25 cellular contexts compared by ENCODE assay signal in the genomic region with DNA sequence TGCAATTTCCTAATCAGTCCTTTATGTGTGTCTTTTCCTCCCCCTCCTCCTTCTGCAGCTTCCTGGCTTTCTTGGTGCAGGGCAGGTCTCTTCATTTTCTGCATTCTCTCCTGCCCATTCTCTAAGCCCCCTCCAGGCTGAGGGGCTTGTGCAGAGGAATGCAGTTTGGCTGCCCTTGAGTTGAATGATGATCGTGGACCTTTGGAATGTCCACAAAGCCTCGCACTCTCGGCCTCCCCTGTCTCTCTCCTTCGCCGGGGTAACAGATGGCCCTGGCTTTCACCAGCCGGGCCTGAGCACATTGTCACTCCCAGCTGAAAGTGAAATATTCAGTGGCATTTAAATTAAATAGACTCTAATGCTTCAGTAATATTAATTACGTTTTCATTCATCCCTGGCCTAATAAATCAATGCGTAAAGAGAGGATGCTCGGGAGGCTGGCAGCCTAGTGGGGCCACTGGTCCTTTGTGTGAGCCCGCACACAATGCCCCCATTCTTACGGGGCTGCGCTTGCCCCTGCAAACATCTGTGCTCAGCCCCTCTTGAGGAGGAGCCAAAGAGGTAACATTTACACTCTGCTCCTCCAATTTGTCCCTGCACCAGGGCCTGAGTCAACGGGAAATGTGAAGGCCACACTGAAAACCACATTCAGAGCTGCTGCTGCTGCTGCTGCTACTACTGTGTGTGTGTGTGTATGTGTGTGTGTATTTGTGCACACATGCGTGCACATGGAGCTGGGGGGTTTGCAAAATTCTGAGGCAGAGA.
DNase-seq lines count a peak whose midpoint lies in the region; ATAC-seq, FAIRE-seq and TF ChIP-seq lines count a peak whose summit lies in the region.
"Had no signal": no experiment of that assay in that cellular context is flagged by ENCODE, and none has a peak within 500 bp of the region (broad histone marks: within the 10 kb centered on the region; RNA-seq: fewer than 3 reads in every experiment).

No MANE protein-coding gene starts in this region.

- H3K27ac ChIP-seq in HepG2 (ENCODE audit: extremely low read length, insufficient read depth, low read length) (no peak overlapping the region), right lobe of liver (no peak overlapping the region), endodermal cell (ENCODE audit: low read depth, low read length) (peak overlapping the region; percentile 81), aorta (ENCODE audit: low read depth in 1 of 2, low read length in 2 of 2) (no peak overlapping the region)
- H3K27ac ChIP-seq: A549, body of pancreas, gastroesophageal sphincter, left lung, neutrophil, stomach, transverse colon had no signal

- H3K4me2 ChIP-seq in HepG2 (ENCODE audit: low read depth, low read length) = no peak overlapping the region
- H3K4me2 ChIP-seq: A549 had no signal

- H3K36me3 ChIP-seq in HepG2 (replicated peaks in 1 of 2; ENCODE audit: control insufficient read depth in 1 of 2, insufficient read depth in 2 of 2, low read length in 2 of 2) (no peaks in the 10 kb centered on the region), right lobe of liver (no peaks in the 10 kb centered on the region), endodermal cell (ENCODE audit: control insufficient read depth, insufficient read depth, low read length) (no peaks in the 10 kb centered on the region), aorta (ENCODE audit: control insufficient read depth in 1 of 2, insufficient read depth in 2 of 2, low read length in 1 of 2) (no peaks in the 10 kb centered on the region)
- H3K36me3 ChIP-seq: gastroesophageal sphincter, left lung, neutrophil, stomach, transverse colon had no signal

- in situ Hi-C loops in HepG2 (cut with HindIII; ENCODE audit: extremely low pct_ligation_motif_present, low pct_unique_long_range_greater_than_20kb) = loop anchor here (10.0 kb wide), 2 partner anchors 231 to 631 kb away; no protein-coding TSS in a partner anchor

- H3K4me1 Mint-ChIP-seq in endodermal cell (peaks cover 45% of the 10 kb centered on the region), nephron progenitor cell (peaks cover 21% of the 10 kb centered on the region)
- H3K4me1 Mint-ChIP-seq: activated naive CD8-positive, alpha-beta T cell treated with anti-CD3 and anti-CD28 coated beads, Interleukin-2, amount 10 ng/mL, durations not matched to agents 7 days and 5 days; activated T-helper 17 cell treated with anti-CD3 and anti-CD28 coated beads, Interleukin-2, amount 50 U/mL, for 72 hours; B cell; T-helper 17 cell had no signal

- CTCF ChIA-PET in HepG2 (lab: Yijun Ruan, JAX; ENCODE audit: low intra/inter-chr PET ratio, low total read pairs) = no interaction called here

- 0 out of 5 replicates have a peak, but pooled peaks cover 1 to 27% of the 10 kb centered on the region in 2 experiments for H3K27me3 ChIP-seq in HepG2 (ENCODE audit: control insufficient read depth in 1 of 2, insufficient read depth in 2 of 2, low read length in 2 of 2)
- no peaks in the 10 kb centered on the region for H3K27me3 ChIP-seq in right lobe of liver
- no peaks in the 10 kb centered on the region for H3K27me3 ChIP-seq in endodermal cell (ENCODE audit: control insufficient read depth, insufficient read depth, low read length, poor library complexity, severe bottlenecking)
- no peaks in the 10 kb centered on the region for H3K27me3 ChIP-seq in aorta (ENCODE audit: control insufficient read depth in 1 of 2, insufficient read depth in 2 of 2, low read length in 1 of 2)
- H3K27me3 ChIP-seq: body of pancreas had no signal

- BruUV-seq in HepG2 (replicated peaks; lab: Mats Ljungman, UMichigan) = no TSS peak

- H4K20me1 ChIP-seq in HepG2 (ENCODE audit: insufficient read depth, low read length) = no peaks in the 10 kb centered on the region

- POLR2A ChIA-PET in HepG2 (lab: Yijun Ruan, JAX) = no interaction called here

- TF ChIP-seq RAD21 in HepG2 (CRISPR knock-in tag; IDR thresholded peaks at IDR 0.05) = no peak

- WGBS in HepG2 (ENCODE audit: low lambda C conversion rate) = 17% methylated on average over 13 of the region's 14 CpGs
- 65% methylated on average over 12 of the region's 14 CpGs for WGBS in right lobe of liver (ENCODE audit: insufficient coverage, low coverage, low lambda C conversion rate, missing lambda C conversion rate)
- WGBS in endodermal cell (ENCODE audit: insufficient coverage in 1 of 2, insufficient read length in 1 of 2), 2 experiments = 73 to 84% methylated on average over 11 to 14 of the region's 14 CpGs
- 25 to 33% methylated on average over 14 of the region's 14 CpGs for WGBS in aorta, 2 donors

- no peaks in the 10 kb centered on the region for H3K9me3 Mint-ChIP-seq in endodermal cell
- H3K9me3 Mint-ChIP-seq in nephron progenitor cell = no peaks in the 10 kb centered on the region
- H3K9me3 Mint-ChIP-seq: activated naive CD8-positive, alpha-beta T cell treated with anti-CD3 and anti-CD28 coated beads, Interleukin-2, amount 10 ng/mL, durations not matched to agents 7 days and 5 days; activated T-helper 17 cell treated with anti-CD3 and anti-CD28 coated beads, Interleukin-2, amount 50 U/mL, for 72 hours; HFFc6 had no signal

- intact Hi-C loops in HepG2 (cut with micrococcal nuclease; ENCODE audit: unreplicated experiment) (no loop called here), right lobe of liver (cut with DNase I) (no loop called here), aorta (cut with DNase I) (loop anchor here in 1 of 2 donors (10.0 kb wide), 1 partner anchor 381 kb away; no protein-coding TSS in a partner anchor)

- no peak for FAIRE-seq in HepG2 (lab: Jason Lieb, UNC)
- FAIRE-seq in HTR-8/SVneo (lab: Jason Lieb, UNC) = no peak
- FAIRE-seq: A549, RCC 7860 had no signal

- ATAC-seq in HepG2 = peak; percentile 31; the same call in 1 of the 3 replicates
- no peak for ATAC-seq in right lobe of liver
- no peak for ATAC-seq in aorta (ENCODE audit: low FRiP score)
- ATAC-seq: A549; activated T-helper 17 cell treated with anti-CD3 and anti-CD28 coated beads, Interleukin-2, amount 50 U/mL, for 72 hours; body of pancreas; gastroesophageal sphincter; left lung; T-helper 17 cell had no signal

- H3K4me3 Mint-ChIP-seq in endodermal cell (no peak overlapping the region), nephron progenitor cell (no peak overlapping the region)
- H3K4me3 Mint-ChIP-seq: activated naive CD8-positive, alpha-beta T cell treated with anti-CD3 and anti-CD28 coated beads, Interleukin-2, amount 10 ng/mL, durations not matched to agents 7 days and 5 days; activated T-helper 17 cell treated with anti-CD3 and anti-CD28 coated beads, Interleukin-2, amount 50 U/mL, for 72 hours; B cell; HFFc6; T-helper 17 cell had no signal

- H3K36me3 Mint-ChIP-seq in endodermal cell (ENCODE audit: low read depth) = no peaks in the 10 kb centered on the region
- H3K36me3 Mint-ChIP-seq in nephron progenitor cell (ENCODE audit: low read depth) = no peaks in the 10 kb centered on the region
- H3K36me3 Mint-ChIP-seq: activated naive CD8-positive, alpha-beta T cell treated with anti-CD3 and anti-CD28 coated beads, Interleukin-2, amount 10 ng/mL, durations not matched to agents 7 days and 5 days had no signal

- TF ChIP-seq EP300 in HepG2 (IDR thresholded peaks at IDR 0.05; ENCODE audit: low read depth in 2 of 2, low read length in 2 of 2) (no peak), HepG2 (CRISPR knock-in tag; IDR thresholded peaks at IDR 0.05; ENCODE audit: borderline replicate concordance) (no peak)

- H3K27me3 Mint-ChIP-seq in endodermal cell (ENCODE audit: insufficient read depth) = peaks cover 24% of the 10 kb centered on the region
- peaks cover 37% of the 10 kb centered on the region for H3K27me3 Mint-ChIP-seq in nephron progenitor cell (ENCODE audit: low read depth, poor library complexity)

- H3K79me2 ChIP-seq in HepG2 (ENCODE audit: insufficient read depth, low read length) = no peaks in the 10 kb centered on the region

- DNase-seq in HepG2 (ENCODE audit: low spot score) (no peak), right lobe of liver (no peak), endodermal cell (peak; percentile 63), nephron progenitor cell (peak; percentile 19), HTR-8/SVneo (ENCODE audit: insufficient read length, low spot score) (no peak), GOT3 (lab: John Stamatoyannopoulos, UW) (no peak), aorta (no peak)
- no peak for DNase-seq in stimulated activated CD4-positive, alpha-beta T cell treated with anti-CD3 and anti-CD28 coated beads, Interleukin-15, amount 100 ng/mL, for 24 hours
- DNase-seq: activated CD4-positive, alpha-beta T cell treated with anti-CD3 and anti-CD28 coated beads, Interleukin-2, amount 50 U/mL, for 1 hour; activated CD8-positive, alpha-beta memory T cell treated with anti-CD3 and anti-CD28 coated beads, Interleukin-2, amount 50 U/mL, for 4 hours; activated naive CD8-positive, alpha-beta T cell treated with anti-CD3 and anti-CD28 coated beads, Interleukin-2, amount 10 ng/mL, durations not matched to agents 7 days and 5 days; body of pancreas; HFFc6; Karpas-422; left lung; NCI-H2029; stomach; T-helper 17 cell; transverse colon had no signal

- no peaks in the 10 kb centered on the region for H3K4me1 ChIP-seq in HepG2 (ENCODE audit: insufficient read depth, low read length)
- peaks cover 0 to 9% (median 1%) of the 10 kb centered on the region in 4 donors for H3K4me1 ChIP-seq in right lobe of liver
- peaks cover 17% of the 10 kb centered on the region for H3K4me1 ChIP-seq in endodermal cell (ENCODE audit: control insufficient read depth, insufficient read depth, low read length)
- no peaks in the 10 kb centered on the region for H3K4me1 ChIP-seq in aorta (ENCODE audit: control insufficient read depth in 1 of 2, insufficient read depth in 2 of 2, low read length in 2 of 2)
- H3K4me1 ChIP-seq: A549, left lung, transverse colon had no signal

- H3K9me3 ChIP-seq in HepG2 (ENCODE audit: low read length) = no peaks in the 10 kb centered on the region
- H3K9me3 ChIP-seq in right lobe of liver = no peaks in the 10 kb centered on the region
- no peaks in the 10 kb centered on the region for H3K9me3 ChIP-seq in endodermal cell (ENCODE audit: control insufficient read depth, low read length)
- peaks cover 2% of the 10 kb centered on the region for H3K9me3 ChIP-seq in aorta (ENCODE audit: control insufficient read depth, low read length)
- H3K9me3 ChIP-seq: A549, body of pancreas, gastroesophageal sphincter, left lung, neutrophil, stomach, transverse colon had no signal

- no peak overlapping the region for H2AFZ ChIP-seq in HepG2 (ENCODE audit: low read length)

- H3K27ac Mint-ChIP-seq in endodermal cell (no peak overlapping the region), nephron progenitor cell (peak overlapping the region; percentile 77)
- H3K27ac Mint-ChIP-seq: activated naive CD8-positive, alpha-beta T cell treated with anti-CD3 and anti-CD28 coated beads, Interleukin-2, amount 10 ng/mL, durations not matched to agents 7 days and 5 days; activated T-helper 17 cell treated with anti-CD3 and anti-CD28 coated beads, Interleukin-2, amount 50 U/mL, for 72 hours; B cell; HFFc6; T-helper 17 cell had no signal

- H3K4me3 ChIP-seq in HepG2 (replicated peaks in 1 of 3; ENCODE audit: insufficient read depth in 1 of 3, low read depth in 2 of 3, low read length in 3 of 3) = no peak overlapping the region
- H3K4me3 ChIP-seq in right lobe of liver = no peak overlapping the region
- H3K4me3 ChIP-seq in endodermal cell (ENCODE audit: low read length) = no peak overlapping the region
- no peak overlapping the region for H3K4me3 ChIP-seq in aorta (ENCODE audit: low read length in 2 of 2)
- H3K4me3 ChIP-seq: A549, body of pancreas, gastroesophageal sphincter, left lung, stomach, transverse colon had no signal

- no peak overlapping the region for H3K9ac ChIP-seq in HepG2 (ENCODE audit: insufficient read depth, low read depth, low read length)
- no peak overlapping the region for H3K9ac ChIP-seq in endodermal cell (ENCODE audit: extremely low read depth, low read length, poor library complexity, severe bottlenecking)

- TF ChIP-seq CTCF in HepG2 (CRISPR knock-in tag; IDR thresholded peaks at IDR 0.05) = no peak
- no peak for TF ChIP-seq CTCF in right lobe of liver (IDR thresholded peaks at IDR 0.05)
- TF ChIP-seq CTCF in endodermal cell (conservative IDR thresholded peaks at IDR 0.05) = no peak
- no peak for TF ChIP-seq CTCF in nephron progenitor cell (IDR thresholded peaks at IDR 0.05)

- no peak for TF ChIP-seq POLR2A in HepG2 (IDR thresholded peaks at IDR 0.05; ENCODE audit: insufficient read depth in 1 of 2, low read depth in 2 of 2, low read length in 2 of 2)
- no peak for TF ChIP-seq POLR2A in right lobe of liver (IDR thresholded peaks at IDR 0.05)

Comparison
In these comparisons a context has a peak if more than half of its experiments do, and no peak if none do; other contexts are left out.
1. DNase-seq: peak in endodermal cell (single experiment) and nephron progenitor cell (single experiment); none in HepG2 (single experiment), right lobe of liver (0 of 3), HTR-8/SVneo (single experiment), stimulated activated CD4-positive, alpha-beta T cell treated with anti-CD3 and anti-CD28 coated beads, Interleukin-15, amount 100 ng/mL, for 24 hours (single experiment), GOT3 (single experiment) and aorta (0 of 2).